In the genomic region with DNA sequence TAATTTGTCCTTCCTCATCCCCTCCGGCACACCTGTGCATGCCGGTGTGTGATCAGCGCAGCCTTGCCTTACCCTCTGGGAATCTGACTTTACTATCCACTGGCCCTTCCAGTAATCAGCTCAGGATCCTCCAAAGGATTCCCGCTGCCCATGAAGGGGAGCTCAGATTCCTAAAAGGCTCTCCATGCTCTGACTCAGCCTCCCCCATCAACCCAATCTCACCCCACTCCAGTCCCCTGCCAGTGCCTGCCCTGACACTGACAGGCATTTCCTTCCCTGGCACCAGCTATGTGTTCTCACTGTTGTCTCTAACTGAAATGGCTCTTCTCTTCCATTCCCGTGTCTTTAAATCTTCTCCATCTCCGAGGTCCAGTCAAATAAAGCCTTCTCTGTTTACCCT, we compare ENCODE assay signal across 11 cellular contexts. TPM values are rescaled to one million over a fixed set of nuclear protein-coding genes. Genes with fewer than 3 reads are reported as not detected.
A peak's percentile ranks its signal among the peaks of the same experiment; 100 is the strongest.
DNase-seq lines count a peak whose midpoint lies in the region; ATAC-seq and TF ChIP-seq lines count a peak whose summit lies in the region.
"Had no signal": no experiment of that assay in that cellular context is flagged by ENCODE, and none has a peak within 500 bp of the region (broad histone marks: within the 10 kb centered on the region; RNA-seq: fewer than 3 reads in every experiment).

No MANE protein-coding gene starts in this region.

- H3K4me1 Mint-ChIP-seq in activated T-cell treated with anti-CD3 and anti-CD28 coated beads, Interleukin-2, amount 50 U/mL, for 4 hours (ENCODE audit: low read depth), result peaks cover 32% of the 10 kb centered on the region

- H3F3A ChIP-seq in SU-DHL-6 (ENCODE audit: insufficient read depth), result peaks cover 5% of the 10 kb centered on the region; the same call in 1 of the 2 replicates

- H2AFZ ChIP-seq in SU-DHL-6 (ENCODE audit: low read depth, low read length, severe bottlenecking), result peak overlapping the region; percentile 70

- no peaks in the 10 kb centered on the region for H3K9me2 ChIP-seq in SU-DHL-6 (replicated peaks; ENCODE audit: insufficient read depth, low read length)

- no peak overlapping the region for H3K9ac ChIP-seq in SU-DHL-6 (ENCODE audit: low read length)

- no peaks in the 10 kb centered on the region for H3K4me1 ChIP-seq in mucosa of descending colon (ENCODE audit: low read depth)

- TF ChIP-seq CTCF in SU-DHL-6 (IDR thresholded peaks at IDR 0.05; ENCODE audit: insufficient read depth, low read length, poor library complexity, severe bottlenecking) (no peak), mucosa of descending colon (IDR thresholded peaks at IDR 0.05) (no peak)

- peak overlapping the region; percentile 21 for H3K4me2 ChIP-seq in SU-DHL-6 (ENCODE audit: low read depth, low read length, poor library complexity, severe bottlenecking)

- no peaks in the 10 kb centered on the region for H3K79me2 ChIP-seq in SU-DHL-6 (ENCODE audit: insufficient read depth, low read length)

- ATAC-seq in activated T-cell treated with anti-CD3 and anti-CD28 coated beads, Interleukin-2, amount 50 U/mL, for 4 hours, result no peak
- no peak for ATAC-seq in mucosa of descending colon

- no peaks in the 10 kb centered on the region for H3K27me3 ChIP-seq in SU-DHL-6 (ENCODE audit: low read length)
- H3K27me3 ChIP-seq in layer of hippocampus (ENCODE audit: control insufficient read depth, insufficient read depth, low read length), result no peaks in the 10 kb centered on the region

- no peaks in the 10 kb centered on the region for H3K36me3 Mint-ChIP-seq in activated T-cell treated with anti-CD3 and anti-CD28 coated beads, Interleukin-2, amount 50 U/mL, for 4 hours (ENCODE audit: insufficient read depth)

- H3K27me3 Mint-ChIP-seq in activated T-cell treated with anti-CD3 and anti-CD28 coated beads, Interleukin-2, amount 50 U/mL, for 4 hours (ENCODE audit: low read depth), result no peaks in the 10 kb centered on the region

- intact Hi-C loops in mucosa of descending colon (cut with DNase I, micrococcal nuclease), result no loop called here

- no peaks in the 10 kb centered on the region for H3K9me3 ChIP-seq in SU-DHL-6 (ENCODE audit: insufficient read depth, low read length)
- H3K9me3 ChIP-seq in mucosa of descending colon, result no peaks in the 10 kb centered on the region

- H3K4me3 Mint-ChIP-seq in activated T-cell treated with anti-CD3 and anti-CD28 coated beads, Interleukin-2, amount 50 U/mL, for 4 hours, result peak overlapping the region; percentile 24

- H3K4me3 ChIP-seq in SU-DHL-6 (ENCODE audit: insufficient read depth, low read length, poor library complexity, severe bottlenecking) (no peak overlapping the region), mucosa of descending colon (no peak overlapping the region)

- H3K27ac ChIP-seq in SU-DHL-6 (ENCODE audit: low read depth, low read length) (peak overlapping the region; percentile 57), layer of hippocampus (ENCODE audit: low read depth, low read length) (peak overlapping the region; percentile 30), substantia nigra (ENCODE audit: low read depth, low read length, poor library complexity, severe bottlenecking) (peak overlapping the region; percentile 27)

- H3K36me3 ChIP-seq in SU-DHL-6 (ENCODE audit: low read length) (no peaks in the 10 kb centered on the region), mucosa of descending colon (ENCODE audit: low read depth) (no peaks in the 10 kb centered on the region)

- no peaks in the 10 kb centered on the region for H4K20me1 ChIP-seq in SU-DHL-6 (ENCODE audit: low read depth, low read length)

- no peaks in the 10 kb centered on the region for H3K9me3 Mint-ChIP-seq in activated T-cell treated with anti-CD3 and anti-CD28 coated beads, Interleukin-2, amount 50 U/mL, for 4 hours

- no peak for DNase-seq in activated T-cell treated with anti-CD3 and anti-CD28 coated beads, Interleukin-2, amount 50 U/mL, for 4 hours
- DNase-seq in activated T-cell treated with anti-CD3 and anti-CD28 coated beads for 4 hours (no peak), substantia nigra (lab: John Stamatoyannopoulos, UW) (peak in 2 of 49 donors; percentile 10 to 46), GM19240 (ENCODE audit: insufficient read length, low spot score) (no peak), NCI-H1092 (lab: John Stamatoyannopoulos, UW) (no peak), mucosa of descending colon (no peak)
- DNase-seq: DND-41, left cardiac atrium had no signal

RNA-seq across cellular contexts. Expression of gene BCL2A1, which starts 7.3 kb away (rescaled TPM):
- 100 to 1,000 TPM; 274 to 308 (median 298) TPM for total RNA-seq in activated T-cell treated with anti-CD3 and anti-CD28 coated beads, Interleukin-2, amount 50 U/mL, for 4 hours
- total RNA-seq in mucosa of descending colon, result 1 to 10 TPM; 1.0 to 5.6 (median 1.8) TPM
- total RNA-seq: NCI-H460 had no signal

Comparison
In these comparisons a context has a peak if more than half of its experiments do, and no peak if none do; other contexts are left out.
1. RNA of gene BCL2A1, which starts 7.3 kb away (total RNA-seq): 274 to 308 TPM in activated T-cell treated with anti-CD3 and anti-CD28 coated beads, Interleukin-2, amount 50 U/mL, for 4 hours; 1.0 to 5.6 TPM in mucosa of descending colon; every median in the first group is over 10 times any median in the second.
2. Peak in every context shown above with its lines, with median percentiles within 50 percentile points of each other: H3K27ac ChIP-seq.